Comparison of ENCODE assay signal across 30 cellular contexts in genomic region chr15:69544349-69545113, GRCh38.
"Had no signal": no experiment of that assay in that cellular context is flagged by ENCODE, and none has a peak within 500 bp of the region (broad histone marks: within the 10 kb centered on the region; RNA-seq: fewer than 3 reads in every experiment).

No MANE protein-coding gene starts in this region.

- H3K4me1 ChIP-seq: ascending aorta, breast epithelium, colonic mucosa, esophagus squamous epithelium, gastroesophageal sphincter had no signal

- H3K27me3 ChIP-seq: ascending aorta, breast epithelium, colonic mucosa had no signal

- DNase-seq: activated CD4-positive, alpha-beta memory T cell treated with anti-CD3 and anti-CD28 coated beads for 36 hours; activated CD4-positive, alpha-beta T cell treated with anti-CD3 and anti-CD28 coated beads for 36 hours; activated CD4-positive, alpha-beta T cell treated with anti-CD3 and anti-CD28 coated beads, Interleukin-2, amount 10 ng/mL, durations not matched to agents 24 days and 14 days; activated CD4-positive, CD25-positive, alpha-beta regulatory T cell; activated CD4-positive, CD25-positive, alpha-beta regulatory T cell treated with anti-CD3 and anti-CD28 coated beads, Interleukin-2, amount 50 U/mL, for 72 hours; activated CD8-positive, alpha-beta memory T cell treated with anti-CD3 and anti-CD28 coated beads, Interleukin-2, amount 10 ng/mL, durations not matched to agents 7 days and 5 days; activated CD8-positive, alpha-beta memory T cell treated with anti-CD3 and anti-CD28 coated beads, Interleukin-2, amount 50 U/mL, for 4 hours; activated CD8-positive, alpha-beta T cell treated with anti-CD3 and anti-CD28 coated beads, Interleukin-2, amount 10 ng/mL, durations not matched to agents 7 days and 5 days; activated gamma-delta T cell; activated naive CD4-positive, alpha-beta T cell; activated naive CD4-positive, alpha-beta T cell treated with anti-CD3 and anti-CD28 coated beads, Interleukin-2, amount 10 ng/mL, durations not matched to agents 7 days and 5 days; activated naive CD8-positive, alpha-beta T cell treated with anti-CD3 and anti-CD28 coated beads, Interleukin-2, amount 10 ng/mL, durations not matched to agents 7 days and 5 days; activated T-cell treated with anti-CD3 and anti-CD28 coated beads, Interleukin-2, amount 50 U/mL, for 1 hour; activated T-cell treated with anti-CD3 and anti-CD28 coated beads, Interleukin-2, amount 50 U/mL, for 48 hours; central memory CD4-positive, alpha-beta T cell; cerebellar nuclear complex; colonic mucosa; effector CD8-positive, alpha-beta T cell; esophagus squamous epithelium; foreskin melanocyte; heart right ventricle; T-helper 2 cell had no signal

- H3K36me3 ChIP-seq: ascending aorta, breast epithelium, cardiac muscle cell, colonic mucosa, esophagus squamous epithelium, gastroesophageal sphincter, heart right ventricle had no signal

- FAIRE-seq: endometrium, endothelial cell of umbilical vein had no signal

- H3K4me3 ChIP-seq: ascending aorta, breast epithelium, cardiac muscle cell, colonic mucosa, esophagus squamous epithelium, gastroesophageal sphincter, heart right ventricle had no signal

- ATAC-seq: activated CD4-positive, alpha-beta T cell treated with anti-CD3 and anti-CD28 coated beads for 36 hours; activated CD8-positive, alpha-beta memory T cell treated with anti-CD3 and anti-CD28 coated beads, Interleukin-2, amount 10 ng/mL, durations not matched to agents 7 days and 5 days; activated CD8-positive, alpha-beta T cell treated with anti-CD3 and anti-CD28 coated beads, Interleukin-2, amount 10 ng/mL, durations not matched to agents 7 days and 5 days; activated naive CD4-positive, alpha-beta T cell treated with anti-CD3 and anti-CD28 coated beads, Interleukin-2, amount 50 U/mL, for 72 hours; gastroesophageal sphincter; heart right ventricle had no signal

- H3K9me3 ChIP-seq: ascending aorta, breast epithelium, colonic mucosa, esophagus squamous epithelium, gastroesophageal sphincter, heart right ventricle had no signal

- H3K27ac ChIP-seq: ascending aorta, breast epithelium, cardiac muscle cell, colonic mucosa, epithelial cell of prostate, esophagus squamous epithelium, gastroesophageal sphincter, heart right ventricle had no signal
